ENCODE assay signal across 8 cellular contexts in the genomic region with DNA sequence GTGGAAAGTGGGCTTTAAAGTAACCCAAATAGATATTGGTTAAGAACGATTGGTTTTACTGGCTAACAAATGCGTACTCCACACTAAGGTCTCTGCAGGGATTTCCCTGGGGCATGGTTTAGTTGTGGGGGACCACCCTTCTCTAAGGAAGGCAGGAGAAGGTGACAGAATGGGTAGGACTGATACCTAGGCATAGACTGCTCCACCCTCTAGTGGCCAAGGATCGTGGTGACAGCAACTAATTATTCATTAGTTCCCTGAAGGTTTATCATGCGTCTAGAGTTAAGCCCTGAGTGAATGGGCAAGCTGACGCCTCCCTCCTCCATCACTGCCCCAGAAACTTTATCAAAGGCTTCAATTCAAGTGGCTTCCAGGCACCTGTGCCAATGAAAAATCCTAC. TPM values are rescaled to one million over a fixed set of nuclear protein-coding genes. Genes with fewer than 3 reads are reported as not detected.
DNase-seq lines count a peak whose midpoint lies in the region; ATAC-seq, FAIRE-seq and TF ChIP-seq lines count a peak whose summit lies in the region.

No MANE protein-coding gene starts in this region.

- H3K9ac ChIP-seq in smooth muscle cell (ENCODE audit: low read depth): no peak overlapping the region

- H3K36me3 ChIP-seq in smooth muscle cell (ENCODE audit: low read depth): no peaks in the 10 kb centered on the region

- H4K20me1 ChIP-seq in smooth muscle cell (ENCODE audit: low read depth): no peaks in the 10 kb centered on the region

- DNase-seq in A549 (ENCODE audit: low read depth in 1 of 2, low spot score in 1 of 2) (peak; percentile 41 to 45), NCI-H524 (lab: John Stamatoyannopoulos, UW) (peak; percentile 74 to 89), dermis blood vessel endothelial cell (peak; percentile 46), smooth muscle cell (lab: John Stamatoyannopoulos, UW; ENCODE audit: unreplicated experiment) (no peak), ureter (ENCODE audit: low spot score) (no peak)

- ATAC-seq in A549: peak; percentile 28 to 62; a peak in 4 of 6 replicates
- ATAC-seq in HG02678 (IDR thresholded peaks at IDR 0.05; ENCODE audit: unreplicated experiment): no peak
- ATAC-seq in GM21529 (IDR thresholded peaks at IDR 0.05; ENCODE audit: unreplicated experiment): no peak

- H3K4me3 ChIP-seq in A549: no peak overlapping the region
- H3K4me3 ChIP-seq in smooth muscle cell: no peak overlapping the region

- H3K79me2 ChIP-seq in smooth muscle cell (ENCODE audit: low read depth): no peaks in the 10 kb centered on the region

- H3K9me3 ChIP-seq in A549 (no peaks in the 10 kb centered on the region), smooth muscle cell (replicated peaks; ENCODE audit: low read depth) (no peaks in the 10 kb centered on the region)

- peaks cover 19% of the 10 kb centered on the region for H3K27me3 ChIP-seq in smooth muscle cell (ENCODE audit: low read depth)

- H3K4me2 ChIP-seq in A549 (no peak overlapping the region), smooth muscle cell (no peak overlapping the region)

- WGBS in A549 (ENCODE audit: missing lambda C conversion rate): 3% methylated on average over 5 of the region's 5 CpGs
- WGBS in smooth muscle cell (ENCODE audit: low lambda C conversion rate): 20% methylated on average over 5 of the region's 5 CpGs

- H3K27ac ChIP-seq in A549 (no peak overlapping the region), smooth muscle cell (ENCODE audit: low read depth) (no peak overlapping the region)

- no peak for FAIRE-seq in A549 (lab: Jason Lieb, UNC)

- TF ChIP-seq CTCF in A549 (IDR thresholded peaks at IDR 0.05) (peak; percentile 42), GM12873 (IDR thresholded peaks at IDR 0.05; ENCODE audit: insufficient read depth, low read depth, low read length, missing control alignments) (peak; percentile 85), smooth muscle cell (IDR thresholded peaks at IDR 0.05; ENCODE audit: borderline replicate concordance, insufficient read depth, poor library complexity, severe bottlenecking) (peak; percentile 58)

- H3K4me1 ChIP-seq in A549 (peaks cover 4% of the 10 kb centered on the region; the same call in 1 of the 3 replicates), smooth muscle cell (ENCODE audit: low read depth) (no peaks in the 10 kb centered on the region)

- peak; percentile 19 to 51; a peak in 2 of 5 replicates for TF ChIP-seq RAD21 in A549 (conservative IDR thresholded peaks at IDR 0.05 in 1 of 2, IDR thresholded peaks at IDR 0.05 in 1 of 2)

- no peaks in the 10 kb centered on the region for H3F3A ChIP-seq in smooth muscle cell (ENCODE audit: low read depth)

- CTCF ChIA-PET in A549 (lab: Yijun Ruan, JAX): interaction anchor here (0.6 to 29.6 kb wide), 23 partner anchors 9 to 281 kb away, joined by 3 to 601 read pairs (median 4); a partner anchor contains a TSS

- no peak for TF ChIP-seq EP300 in A549 (IDR thresholded peaks at IDR 0.05)

- TF ChIP-seq POLR2A in A549 (IDR thresholded peaks at IDR 0.05; ENCODE audit: low read length): no peak

- POLR2A ChIA-PET in A549 (lab: Yijun Ruan, JAX): no interaction called here

- no peak overlapping the region for H2AFZ ChIP-seq in smooth muscle cell (ENCODE audit: low read depth)

TF ChIP-seq in A549, 52 proteins besides CTCF, POLR2A, EP300 and RAD21:
- no peak for TF ChIP-seq JUNB (IDR thresholded peaks at IDR 0.05)
- TF ChIP-seq CBX8 (IDR thresholded peaks at IDR 0.05): no peak
- TF ChIP-seq ZFP36 (IDR thresholded peaks at IDR 0.05; ENCODE audit: borderline replicate concordance, partially characterized antibody): no peak
- TF ChIP-seq, protein P1, sequence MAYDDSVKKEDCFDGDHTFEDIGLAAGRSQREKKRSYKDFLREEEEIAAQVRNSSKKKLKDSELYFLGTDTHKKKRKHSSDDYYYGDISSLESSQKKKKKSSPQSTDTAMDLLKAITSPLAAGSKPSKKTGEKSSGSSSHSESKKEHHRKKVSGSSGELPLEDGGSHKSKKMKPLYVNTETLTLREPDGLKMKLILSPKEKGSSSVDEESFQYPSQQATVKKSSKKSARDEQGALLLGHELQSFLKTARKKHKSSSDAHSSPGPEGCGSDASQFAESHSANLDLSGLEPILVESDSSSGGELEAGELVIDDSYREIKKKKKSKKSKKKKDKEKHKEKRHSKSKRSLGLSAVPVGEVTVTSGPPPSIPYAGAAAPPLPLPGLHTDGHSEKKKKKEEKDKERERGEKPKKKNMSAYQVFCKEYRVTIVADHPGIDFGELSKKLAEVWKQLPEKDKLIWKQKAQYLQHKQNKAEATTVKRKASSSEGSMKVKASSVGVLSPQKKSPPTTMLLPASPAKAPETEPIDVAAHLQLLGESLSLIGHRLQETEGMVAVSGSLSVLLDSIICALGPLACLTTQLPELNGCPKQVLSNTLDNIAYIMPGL (CRISPR knock-in tag; IDR thresholded peaks at IDR 0.05; ENCODE audit: borderline replicate concordance): no peak

RNA-seq across cellular contexts. Expression of a gene that starts 9.1 kb away (rescaled TPM):
- polyA plus RNA-seq in A549 (2011; rRNA removed): not detected in 2 replicates
- not detected in 2 replicates for polyA plus RNA-seq in A549 (2012; cell fraction: cytosol; rRNA removed)
- not detected in 2 replicates for polyA plus RNA-seq in A549 (2012; cell fraction: nucleus; rRNA removed)
- not detected in 3 replicates for polyA plus RNA-seq in A549 (2017; fragmentation: RNase III; extraction: RNeasy Plus Mini Kit Qiagen cat#74134 plus additional on column Dnase treatment)
- not detected in 2 replicates for polyA minus RNA-seq in A549 (2011; rRNA and poly(A)+ RNA removed)
- not detected in 2 replicates for total RNA-seq in dermis blood vessel endothelial cell
- not detected in 2 replicates for total RNA-seq in smooth muscle cell
- not detected in 2 replicates for polyA plus RNA-seq in smooth muscle cell
- not detected for total RNA-seq in ureter

RNA-seq across cellular contexts. Expression of a gene that starts 40.1 kb away (rescaled TPM):
- polyA plus RNA-seq in A549 (2011; rRNA removed) (0.03 and 0.07 TPM in 2 replicates), A549 (2017; fragmentation: RNase III; extraction: RNeasy Plus Mini Kit Qiagen cat#74134 plus additional on column Dnase treatment) (0.07 to 0.16 TPM (median 0.10 TPM) in 3 replicates), smooth muscle cell (0.30 TPM in 1 of 2 replicates, not detected in the other)
- 0.15 and 0.23 TPM in 2 replicates for polyA plus RNA-seq in A549 (2012; cell fraction: cytosol; rRNA removed)
- 0.11 and 0.52 TPM in 2 replicates for polyA plus RNA-seq in A549 (2012; cell fraction: nucleus; rRNA removed)
- polyA minus RNA-seq in A549 (2011; rRNA and poly(A)+ RNA removed): not detected in 2 replicates
- total RNA-seq in dermis blood vessel endothelial cell (0.05 TPM in 1 of 2 replicates, not detected in the other), smooth muscle cell (0.99 and 6.5 TPM in 2 replicates), ureter (35.1 TPM)

Comparison
In these comparisons a context has a peak if more than half of its experiments do, and no peak if none do; other contexts are left out.
1. ATAC-seq: peak in A549 (2 of 2); none in HG02678 (single experiment) and GM21529 (single experiment).
2. DNase-seq: peak in A549 (2 of 2), NCI-H524 (2 of 2) and dermis blood vessel endothelial cell (single experiment); none in smooth muscle cell (single experiment) and ureter (single experiment).
3. Peak in every context shown above with its lines, with median percentiles within 50 percentile points of each other: CTCF ChIP-seq.